ENCODE assay signal across 8 cellular contexts in genomic region chr1:86155807-86156561, GRCh38. TPM values are rescaled to one million over a fixed set of nuclear protein-coding genes. Genes with fewer than 3 reads are reported as not detected.
A peak's percentile ranks its signal among the peaks of the same experiment; 100 is the strongest.
DNase-seq lines count a peak whose midpoint lies in the region; ATAC-seq and TF ChIP-seq lines count a peak whose summit lies in the region.

No MANE protein-coding gene starts in this region.

- H3K4me1 Mint-ChIP-seq in CD8-positive, alpha-beta T cell (ENCODE audit: low read depth), result peaks cover 7% of the 10 kb centered on the region
- peaks cover 9% of the 10 kb centered on the region for H3K4me1 Mint-ChIP-seq in endothelial cell (ENCODE audit: unreplicated experiment)

- no peak for TF ChIP-seq CTCF in CD8-positive, alpha-beta T cell (IDR thresholded peaks at IDR 0.05)
- TF ChIP-seq CTCF in MM.1S (IDR thresholded peaks at IDR 0.05; ENCODE audit: low read length) (no peak), endothelial cell (IDR thresholded peaks at IDR 0.05; ENCODE audit: unreplicated experiment) (no peak), mucosa of descending colon (IDR thresholded peaks at IDR 0.05) (no peak)

- ATAC-seq in CD8-positive, alpha-beta T cell, result no peak
- ATAC-seq in mucosa of descending colon (peak; percentile 29), GM19324 (IDR thresholded peaks at IDR 0.05; ENCODE audit: low FRiP score, unreplicated experiment) (no peak), HG03439 (IDR thresholded peaks at IDR 0.05; ENCODE audit: unreplicated experiment) (no peak)

- H3K9ac ChIP-seq in MM.1S (ENCODE audit: low read length), result no peak overlapping the region

- CTCF ChIA-PET in CD8-positive, alpha-beta T cell (lab: Charles Lee), result no interaction called here

- H3F3A ChIP-seq in MM.1S (ENCODE audit: insufficient read depth, low read length), result no peaks in the 10 kb centered on the region

- H3K9me3 Mint-ChIP-seq in CD8-positive, alpha-beta T cell, result peaks cover under 1% of the 10 kb centered on the region
- no peaks in the 10 kb centered on the region for H3K9me3 Mint-ChIP-seq in endothelial cell (ENCODE audit: unreplicated experiment)

- intact Hi-C loops in CD8-positive, alpha-beta T cell (cut with DNase I, micrococcal nuclease), result no loop called here
- intact Hi-C loops in mucosa of descending colon (cut with DNase I, micrococcal nuclease), result no loop called here

- H3K4me2 ChIP-seq in MM.1S (ENCODE audit: low read depth, low read length), result peak overlapping the region; percentile 64

- no peaks in the 10 kb centered on the region for H4K20me1 ChIP-seq in MM.1S (ENCODE audit: insufficient read depth, low read length)

- no peaks in the 10 kb centered on the region for H3K36me3 Mint-ChIP-seq in CD8-positive, alpha-beta T cell
- peaks cover 6% of the 10 kb centered on the region for H3K36me3 Mint-ChIP-seq in endothelial cell (ENCODE audit: low read depth, unreplicated experiment)

- peaks cover 26% of the 10 kb centered on the region for H3K27me3 Mint-ChIP-seq in CD8-positive, alpha-beta T cell (ENCODE audit: low read depth)
- H3K27me3 Mint-ChIP-seq in endothelial cell (ENCODE audit: unreplicated experiment), result peaks cover 11% of the 10 kb centered on the region

- H3K27me3 ChIP-seq in CD8-positive, alpha-beta T cell (ENCODE audit: insufficient read depth, low read length), result peaks cover 3% of the 10 kb centered on the region
- H3K27me3 ChIP-seq in MM.1S (replicated peaks; ENCODE audit: insufficient read depth, low read length), result no peaks in the 10 kb centered on the region

- H3K4me3 ChIP-seq in CD8-positive, alpha-beta T cell (ENCODE audit: low read depth, low read length), result no peak overlapping the region
- H3K4me3 ChIP-seq in MM.1S (ENCODE audit: low read length) (peak overlapping the region; percentile 47), mucosa of descending colon (no peak overlapping the region)

- H3K4me1 ChIP-seq in CD8-positive, alpha-beta T cell (ENCODE audit: insufficient read depth, low read length), result no peaks in the 10 kb centered on the region
- H3K4me1 ChIP-seq in MM.1S (ENCODE audit: low read length) (no peaks in the 10 kb centered on the region), mucosa of descending colon (ENCODE audit: low read depth) (peaks cover 5% of the 10 kb centered on the region)

- H3K4me3 Mint-ChIP-seq in CD8-positive, alpha-beta T cell, result peak overlapping the region; percentile 19
- H3K4me3 Mint-ChIP-seq in endothelial cell (ENCODE audit: unreplicated experiment), result peak overlapping the region; percentile 81

- H3K36me3 ChIP-seq in CD8-positive, alpha-beta T cell (ENCODE audit: insufficient read depth, low read length), result no peaks in the 10 kb centered on the region
- no peaks in the 10 kb centered on the region for H3K36me3 ChIP-seq in MM.1S (replicated peaks; ENCODE audit: insufficient read depth, low read length)
- no peaks in the 10 kb centered on the region for H3K36me3 ChIP-seq in mucosa of descending colon (ENCODE audit: low read depth)

- H3K9me2 ChIP-seq in MM.1S (replicated peaks; ENCODE audit: insufficient read depth, low read length), result no peaks in the 10 kb centered on the region

- POLR2A ChIA-PET in CD8-positive, alpha-beta T cell (lab: Charles Lee), result no interaction called here

- no peak overlapping the region for H3K27ac Mint-ChIP-seq in CD8-positive, alpha-beta T cell
- H3K27ac Mint-ChIP-seq in endothelial cell (ENCODE audit: unreplicated experiment), result no peak overlapping the region

- peak overlapping the region; percentile 75 for H2AFZ ChIP-seq in MM.1S (ENCODE audit: low read length)

- H3K79me2 ChIP-seq in MM.1S (ENCODE audit: low read length), result no peaks in the 10 kb centered on the region

- no peaks in the 10 kb centered on the region for H3K9me3 ChIP-seq in CD8-positive, alpha-beta T cell (ENCODE audit: low read length)
- H3K9me3 ChIP-seq in MM.1S (replicated peaks; ENCODE audit: insufficient read depth, low read length) (no peaks in the 10 kb centered on the region), mucosa of descending colon (no peaks in the 10 kb centered on the region)

- no peak overlapping the region for H3K27ac ChIP-seq in CD8-positive, alpha-beta T cell (ENCODE audit: low read depth, low read length)
- H3K27ac ChIP-seq in MM.1S (ENCODE audit: low read length), result no peak overlapping the region

- no peak for DNase-seq in CD8-positive, alpha-beta T cell
- DNase-seq in MM.1S (no peak), endothelial cell (ENCODE audit: low spot score) (peak; percentile 30), mucosa of descending colon (peak; percentile 9 to 49 (median 27)), medulla oblongata (ENCODE audit: extremely low spot score) (no peak)
- DNase-seq in stimulated activated naive CD4-positive, alpha-beta T cell (lab: John Stamatoyannopoulos, UW), result no peak

RNA-seq across cellular contexts. Expression of gene COL24A1, which starts 0.6 kb away (rescaled TPM):
- total RNA-seq in CD8-positive, alpha-beta T cell, result not detected
- total RNA-seq in endothelial cell (ENCODE audit: unreplicated experiment) (0.74 TPM), mucosa of descending colon (1 to 10 TPM in 2 of 3 donors, under 1 TPM in 1; 0.41 to 6.2 (median 1.1) TPM)

Comparison
In these comparisons a context has a peak if more than half of its experiments do, and no peak if none do; other contexts are left out.
1. DNase-seq: peak in endothelial cell (single experiment) and mucosa of descending colon (3 of 3); none in CD8-positive, alpha-beta T cell (0 of 7), MM.1S (single experiment), stimulated activated naive CD4-positive, alpha-beta T cell (0 of 6) and medulla oblongata (single experiment).